In genomic region chr2:20671736-20672080, GRCh38 we compare ENCODE assay signal across 18 cellular contexts. TPM values are rescaled to one million over a fixed set of nuclear protein-coding genes. Genes with fewer than 3 reads are reported as not detected.
DNase-seq lines count a peak whose midpoint lies in the region; ATAC-seq, FAIRE-seq and TF ChIP-seq lines count a peak whose summit lies in the region.
"Had no signal": no experiment of that assay in that cellular context is flagged by ENCODE, and none has a peak within 500 bp of the region (broad histone marks: within the 10 kb centered on the region; RNA-seq: fewer than 3 reads in every experiment).

No MANE protein-coding gene starts in this region.

- peak; percentile 99 for FAIRE-seq in islet of Langerhans (lab: Jason Lieb, UNC)
- FAIRE-seq: A204.1 had no signal

- H3K4me3 ChIP-seq in DOHH2 (ENCODE audit: low read length) (no peak overlapping the region), OCI-LY3 (ENCODE audit: low read length) (peak overlapping the region; percentile 60), mucosa of descending colon (no peak overlapping the region)
- H3K4me3 ChIP-seq: BLaER1 treated with 17β-estradiol and CSF1 and Interleukin-3, amounts not matched to agents 10 nM and 100 nM; PC-9; SJSA1 had no signal

- no peaks in the 10 kb centered on the region for H3K79me2 ChIP-seq in DOHH2 (ENCODE audit: control insufficient read depth, low read length)
- H3K79me2 ChIP-seq in OCI-LY3 (ENCODE audit: low read length): peaks cover 71% of the 10 kb centered on the region

- no peaks in the 10 kb centered on the region for H3K9me2 ChIP-seq in DOHH2 (replicated peaks; ENCODE audit: control insufficient read depth, low read length)

- H3K9ac ChIP-seq in OCI-LY3 (ENCODE audit: low read length): peak overlapping the region; percentile 64
- H3K9ac ChIP-seq: BLaER1 treated with 17β-estradiol and CSF1 and Interleukin-3, amounts not matched to agents 10 nM and 100 nM had no signal

- H3K4me1 ChIP-seq in DOHH2 (ENCODE audit: control insufficient read depth, low read length): peaks cover 49% of the 10 kb centered on the region
- H3K4me1 ChIP-seq in OCI-LY3 (ENCODE audit: low read length): peaks cover 67% of the 10 kb centered on the region
- peaks cover 20% of the 10 kb centered on the region for H3K4me1 ChIP-seq in mucosa of descending colon (ENCODE audit: low read depth)

- H3K4me2 ChIP-seq in DOHH2 (ENCODE audit: low read length) (peak overlapping the region; percentile 61; the same call in 1 of the 2 replicates), OCI-LY3 (ENCODE audit: low read length) (peak overlapping the region; percentile 89)
- H3K4me2 ChIP-seq: PC-9 had no signal

- no peak overlapping the region for H3K27ac Mint-ChIP-seq in activated T-helper 2 cell treated with anti-CD3 and anti-CD28 coated beads, Interferon-gamma antibody, Interleukin-2, Interleukin-4, amounts not matched to agents 10 μg/mL and 5 μg/mL and 100 μg/mL, durations not matched to agents 14 hours and 24 hours and 36 hours

- H3K36me3 ChIP-seq in DOHH2 (ENCODE audit: control insufficient read depth, low read length) (no peaks in the 10 kb centered on the region), OCI-LY3 (replicated peaks; ENCODE audit: low read depth, low read length) (peaks cover 51% of the 10 kb centered on the region), mucosa of descending colon (ENCODE audit: low read depth) (no peaks in the 10 kb centered on the region)
- H3K36me3 ChIP-seq: BLaER1 treated with 17β-estradiol and CSF1 and Interleukin-3, amounts not matched to agents 10 nM and 100 nM; SJSA1 had no signal

- no peaks in the 10 kb centered on the region for H3K36me3 Mint-ChIP-seq in activated T-helper 2 cell treated with anti-CD3 and anti-CD28 coated beads, Interferon-gamma antibody, Interleukin-2, Interleukin-4, amounts not matched to agents 10 μg/mL and 5 μg/mL and 100 μg/mL, durations not matched to agents 14 hours and 24 hours and 36 hours (ENCODE audit: low read depth)

- H3F3A ChIP-seq in DOHH2 (ENCODE audit: control insufficient read depth, insufficient read depth): peaks cover 7% of the 10 kb centered on the region

- TF ChIP-seq CTCF in DOHH2 (IDR thresholded peaks at IDR 0.05; ENCODE audit: low read depth, low read length, poor library complexity, severe bottlenecking) (no peak), OCI-LY3 (IDR thresholded peaks at IDR 0.05; ENCODE audit: low read depth, low read length) (no peak), mucosa of descending colon (IDR thresholded peaks at IDR 0.05) (no peak)

- DNase-seq in posterior vena cava (ENCODE audit: low spot score) (peak; percentile 29), mucosa of descending colon (no peak), left cardiac atrium (no peak), T-helper 9 cell (no peak)
- DNase-seq in activated T-helper 2 cell treated with anti-CD3 and anti-CD28 coated beads, Interferon-gamma antibody, Interleukin-2, Interleukin-4, amounts not matched to agents 10 μg/mL and 5 μg/mL and 100 μg/mL, durations not matched to agents 14 hours and 24 hours and 36 hours (ENCODE audit: low spot score): no peak
- DNase-seq: NCI-H1092, NCI-H146, NCI-H2081 treated with DMSO at 0.1 percent for 48 hours, NCI-H510A, NCI-H774, PC-9 had no signal

- H3K27me3 ChIP-seq in DOHH2 (ENCODE audit: control insufficient read depth, low read length) (peaks cover 32% of the 10 kb centered on the region), OCI-LY3 (ENCODE audit: low read depth, low read length) (peaks cover under 1% of the 10 kb centered on the region; the same call in 1 of the 2 replicates)

- intact Hi-C loops in posterior vena cava (cut with DNase I): no loop called here
- intact Hi-C loops in activated T-helper 2 cell treated with anti-CD3 and anti-CD28 coated beads, Interferon-gamma antibody, Interleukin-2, Interleukin-4, amounts not matched to agents 10 μg/mL and 5 μg/mL and 100 μg/mL, durations not matched to agents 14 hours and 24 hours and 36 hours (cut with micrococcal nuclease): no loop called here
- intact Hi-C loops in mucosa of descending colon (cut with DNase I, micrococcal nuclease): no loop called here
- intact Hi-C loops in left cardiac atrium (cut with DNase I): no loop called here

- no peak overlapping the region for H2AFZ ChIP-seq in OCI-LY3 (ENCODE audit: low read depth, low read length)
- H2AFZ ChIP-seq: PC-9 had no signal

- no peak overlapping the region for H3K4me3 Mint-ChIP-seq in activated T-helper 2 cell treated with anti-CD3 and anti-CD28 coated beads, Interferon-gamma antibody, Interleukin-2, Interleukin-4, amounts not matched to agents 10 μg/mL and 5 μg/mL and 100 μg/mL, durations not matched to agents 14 hours and 24 hours and 36 hours (ENCODE audit: low read depth)

- ATAC-seq in mucosa of descending colon: no peak
- ATAC-seq in left cardiac atrium: no peak

- H3K4me1 Mint-ChIP-seq in activated T-helper 2 cell treated with anti-CD3 and anti-CD28 coated beads, Interferon-gamma antibody, Interleukin-2, Interleukin-4, amounts not matched to agents 10 μg/mL and 5 μg/mL and 100 μg/mL, durations not matched to agents 14 hours and 24 hours and 36 hours (ENCODE audit: low read depth): no peaks in the 10 kb centered on the region

- H3K9me3 ChIP-seq in DOHH2 (ENCODE audit: control insufficient read depth, insufficient read depth, low read length) (no peaks in the 10 kb centered on the region), OCI-LY3 (ENCODE audit: insufficient read depth, low read length) (no peaks in the 10 kb centered on the region), mucosa of descending colon (no peaks in the 10 kb centered on the region)
- H3K9me3 ChIP-seq: SJSA1 had no signal

- H4K20me1 ChIP-seq in DOHH2 (ENCODE audit: control insufficient read depth, insufficient read depth, low read depth, low read length) (no peaks in the 10 kb centered on the region), OCI-LY3 (ENCODE audit: insufficient read depth, low read length) (no peaks in the 10 kb centered on the region)

- no peak overlapping the region for H3K27ac ChIP-seq in DOHH2 (ENCODE audit: low read depth, low read length)
- peak overlapping the region; percentile 99 for H3K27ac ChIP-seq in OCI-LY3 (ENCODE audit: low read length)
- H3K27ac ChIP-seq: BLaER1 treated with 17β-estradiol and CSF1 and Interleukin-3, amounts not matched to agents 10 nM and 100 nM; PC-9; SJSA1 had no signal

- no peaks in the 10 kb centered on the region for H3K9me3 Mint-ChIP-seq in activated T-helper 2 cell treated with anti-CD3 and anti-CD28 coated beads, Interferon-gamma antibody, Interleukin-2, Interleukin-4, amounts not matched to agents 10 μg/mL and 5 μg/mL and 100 μg/mL, durations not matched to agents 14 hours and 24 hours and 36 hours

- H3K27me3 Mint-ChIP-seq in activated T-helper 2 cell treated with anti-CD3 and anti-CD28 coated beads, Interferon-gamma antibody, Interleukin-2, Interleukin-4, amounts not matched to agents 10 μg/mL and 5 μg/mL and 100 μg/mL, durations not matched to agents 14 hours and 24 hours and 36 hours (ENCODE audit: low read depth): peaks cover 33% of the 10 kb centered on the region

RNA-seq across cellular contexts. Expression of gene GDF7, which starts 4.8 kb away (rescaled TPM):
- 1 to 10 TPM; 3.6 to 3.8 TPM for total RNA-seq in posterior vena cava
- total RNA-seq in activated T-helper 2 cell treated with anti-CD3 and anti-CD28 coated beads, Interferon-gamma antibody, Interleukin-2, Interleukin-4, amounts not matched to agents 10 μg/mL and 5 μg/mL and 100 μg/mL, durations not matched to agents 14 hours and 24 hours and 36 hours: 0.05 and 0.11 TPM in 2 replicates
- under 1 TPM; 0.14 to 0.73 (median 0.14) TPM for total RNA-seq in mucosa of descending colon
- total RNA-seq in left cardiac atrium: 1 to 10 TPM in 1 of 2 donors, under 1 TPM in 1; 0.32 to 4.8 TPM
- total RNA-seq: MCF 10A had no signal

RNA-seq across cellular contexts. Expression of gene HS1BP3, which starts 20.8 kb away (rescaled TPM):
- total RNA-seq in posterior vena cava: 10 to 100 TPM; 37.1 to 41.8 TPM
- 11.5 and 11.9 TPM in 2 replicates for total RNA-seq in activated T-helper 2 cell treated with anti-CD3 and anti-CD28 coated beads, Interferon-gamma antibody, Interleukin-2, Interleukin-4, amounts not matched to agents 10 μg/mL and 5 μg/mL and 100 μg/mL, durations not matched to agents 14 hours and 24 hours and 36 hours
- total RNA-seq in mucosa of descending colon: 10 to 100 TPM; 28.8 to 47.0 (median 29.7) TPM
- total RNA-seq in left cardiac atrium: 10 to 100 TPM; 19.8 to 21.4 TPM
